8 cellular contexts compared by ENCODE assay signal in the genomic region with DNA sequence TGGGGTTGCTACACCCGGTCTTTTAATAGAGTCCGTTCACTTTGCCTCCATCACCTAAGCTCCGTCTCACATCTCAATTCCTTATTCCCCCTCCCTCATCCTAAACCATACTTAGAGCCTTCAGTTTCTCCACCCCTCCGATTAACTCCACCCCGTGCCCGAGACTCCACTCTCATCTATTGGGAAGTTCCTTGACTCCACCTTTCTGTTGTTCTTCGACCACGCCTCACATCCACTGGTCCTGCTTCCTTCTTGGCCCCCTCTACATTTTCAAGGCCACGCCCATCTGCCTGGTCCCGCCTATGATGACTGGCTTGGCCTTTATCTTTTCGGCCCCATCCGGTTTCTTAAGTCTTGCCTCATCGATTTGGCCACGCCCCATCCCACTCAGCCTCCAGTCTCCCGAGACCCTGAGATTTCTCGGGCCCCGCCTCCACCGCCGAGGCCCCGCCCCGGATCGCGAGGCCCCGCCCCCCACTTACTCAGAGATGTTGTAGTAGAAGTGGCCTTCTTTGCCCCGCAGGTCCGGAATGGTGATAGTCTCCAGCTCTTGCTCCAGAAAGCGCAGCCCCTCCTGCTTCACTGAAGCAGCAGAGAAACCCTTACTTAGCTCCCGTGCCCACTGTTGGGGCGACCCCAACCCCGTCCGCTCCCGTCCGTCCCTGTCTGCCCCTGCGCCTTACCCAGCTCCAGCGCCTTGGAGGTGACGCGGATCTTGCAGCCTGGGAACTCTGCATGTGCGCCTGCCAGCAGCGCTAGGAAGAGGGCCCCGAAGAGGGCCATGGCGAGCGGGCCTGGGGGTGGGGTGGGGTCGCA. TPM values are rescaled to one million over a fixed set of nuclear protein-coding genes. Genes with fewer than 3 reads are reported as not detected.
DNase-seq lines count a peak whose midpoint lies in the region; ATAC-seq and TF ChIP-seq lines count a peak whose summit lies in the region.

No MANE protein-coding gene starts in this region.

- intact Hi-C loops in mucosa of descending colon (cut with DNase I, micrococcal nuclease), result no loop called here

- no peak for TF ChIP-seq CTCF in AG09309 (IDR thresholded peaks at IDR 0.05; ENCODE audit: control insufficient read depth, insufficient read depth, low read depth, low read length, missing control alignments)
- no peak for TF ChIP-seq CTCF in epithelial cell of proximal tubule (conservative IDR thresholded peaks at IDR 0.05; ENCODE audit: low read depth, low read length)
- TF ChIP-seq CTCF in mucosa of descending colon (IDR thresholded peaks at IDR 0.05), result no peak

- no peaks in the 10 kb centered on the region for H3K36me3 ChIP-seq in mucosa of descending colon (ENCODE audit: low read depth)

- ATAC-seq in GM19023 (IDR thresholded peaks at IDR 0.05; ENCODE audit: unreplicated experiment) (peak; percentile 89), HG03175 (IDR thresholded peaks at IDR 0.05; ENCODE audit: unreplicated experiment) (peak; percentile 90), mucosa of descending colon (peak; percentile 91)

- DNase-seq in AG09309 (ENCODE audit: low read depth), result peak; percentile 95
- DNase-seq in NOMO-1 treated with dmso at 0.1 percent for 144 hours (lab: John Stamatoyannopoulos, UW; ENCODE audit: unreplicated experiment), result peak; percentile 99
- peak; percentile 100 for DNase-seq in activated CD8-positive, alpha-beta memory T cell treated with anti-CD3 and anti-CD28 coated beads, Interleukin-2, amount 50 U/mL, for 48 hours
- DNase-seq in epithelial cell of proximal tubule (ENCODE audit: low read depth), result peak; percentile 65
- DNase-seq in mucosa of descending colon, result peak; percentile 97 to 98 (median 97)
- DNase-seq in stimulated activated CD8-positive, alpha-beta memory T cell treated with anti-CD3 and anti-CD28 coated beads, Interleukin-2, amount 100 ng/mL, for 48 hours (ENCODE audit: low read depth in 2 of 2), result peak; percentile 94 to 99

- H3K9me3 ChIP-seq in mucosa of descending colon, result no peaks in the 10 kb centered on the region

- peaks cover 19% of the 10 kb centered on the region for H3K4me1 ChIP-seq in mucosa of descending colon (ENCODE audit: low read depth)

- H3K4me3 ChIP-seq in AG09309 (ENCODE audit: control insufficient read depth, low read depth, low read length), result peak overlapping the region; percentile 48
- peak overlapping the region; percentile 52 for H3K4me3 ChIP-seq in epithelial cell of proximal tubule (ENCODE audit: low read depth, low read length)
- no peak overlapping the region for H3K4me3 ChIP-seq in mucosa of descending colon

RNA-seq across cellular contexts. Expression of a gene that starts 1.1 kb away (rescaled TPM):
- total RNA-seq in epithelial cell of proximal tubule, result 20.9 and 38.5 TPM in 2 replicates
- 100 to 1,000 TPM in 2 of 3 donors, 10 to 100 TPM in 1; 15.0 to 141 (median 111) TPM for total RNA-seq in mucosa of descending colon

RNA-seq across cellular contexts. Expression of a gene that starts 19.7 kb away (rescaled TPM):
- total RNA-seq in epithelial cell of proximal tubule, result 42.7 and 62.5 TPM in 2 replicates
- total RNA-seq in mucosa of descending colon, result 100 to 1,000 TPM; 292 to 542 (median 436) TPM

RNA-seq across cellular contexts. Expression of a gene that starts 19.9 kb away (rescaled TPM):
- 3.2 and 6.9 TPM in 2 replicates for total RNA-seq in epithelial cell of proximal tubule
- total RNA-seq in mucosa of descending colon, result 1 to 10 TPM; 4.2 to 9.1 (median 8.5) TPM

RNA-seq across cellular contexts. Expression of a gene that starts 23.5 kb away (rescaled TPM):
- total RNA-seq in epithelial cell of proximal tubule (0.87 TPM in 1 of 2 replicates, not detected in the other), mucosa of descending colon (1 to 10 TPM; 3.9 to 6.0 (median 4.1) TPM)

RNA-seq across cellular contexts. Expression of a gene that starts 23.6 kb away (rescaled TPM):
- total RNA-seq in epithelial cell of proximal tubule, result 17.9 and 18.3 TPM in 2 replicates
- 10 to 100 TPM; 29.2 to 37.8 (median 35.1) TPM for total RNA-seq in mucosa of descending colon
